Comparison of ENCODE assay signal across 8 cellular contexts in the genomic region with DNA sequence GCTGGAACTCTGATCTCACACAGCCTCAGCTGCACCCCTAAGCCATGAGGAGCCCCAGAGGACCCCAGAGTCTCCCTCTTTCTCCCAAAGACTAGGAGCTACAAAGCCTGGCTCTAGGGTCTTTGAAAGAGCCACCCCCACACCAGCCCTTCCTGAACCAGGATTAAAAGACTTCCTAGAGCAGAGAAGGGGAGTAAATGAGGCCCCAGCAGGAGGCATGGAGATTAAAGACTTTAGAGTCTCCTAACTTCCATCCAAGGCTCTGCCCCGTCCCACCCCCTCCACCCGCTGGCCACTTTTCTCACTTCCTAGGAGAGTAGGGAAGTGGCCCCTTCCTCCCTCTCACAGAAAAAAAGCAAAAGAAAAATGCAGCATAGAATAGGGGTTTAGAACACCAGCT. TPM values are rescaled to one million over a fixed set of nuclear protein-coding genes. Genes with fewer than 3 reads are reported as not detected.
DNase-seq lines count a peak whose midpoint lies in the region; ATAC-seq, FAIRE-seq and TF ChIP-seq lines count a peak whose summit lies in the region.

No MANE protein-coding gene starts in this region.

- DNase-seq in cardiac muscle cell (ENCODE audit: low read depth in 1 of 2, low spot score in 1 of 2): no peak
- no peak for DNase-seq in left ventricle myocardium superior
- DNase-seq in astrocyte of the cerebellum (ENCODE audit: low read depth): no peak
- DNase-seq in lung (ENCODE audit: low spot score): no peak
- DNase-seq in upper lobe of left lung: no peak
- no peak for DNase-seq in frontal cortex (ENCODE audit: low spot score in 2 of 2)

- no peak for TF ChIP-seq CTCF in cardiac muscle cell (IDR thresholded peaks at IDR 0.05; ENCODE audit: low read depth, low read length)
- TF ChIP-seq CTCF in astrocyte of the cerebellum (IDR thresholded peaks at IDR 0.05; ENCODE audit: low read depth, low read length, missing control alignments): no peak
- no peak for TF ChIP-seq CTCF in lung (IDR thresholded peaks at IDR 0.05; ENCODE audit: control extremely low read depth, extremely low read depth)
- no peak for TF ChIP-seq CTCF in upper lobe of left lung (IDR thresholded peaks at IDR 0.05)

- WGBS in lung, 2 donors: 14 to 19% methylated on average over 2 of the region's 2 CpGs
- WGBS in upper lobe of left lung, 2 donors: 15 to 48% methylated on average over 2 of the region's 2 CpGs

- peaks cover 7% of the 10 kb centered on the region for H3K4me1 ChIP-seq in cardiac muscle cell (ENCODE audit: low read depth)
- peaks cover 0 to 12% of the 10 kb centered on the region in 2 donors for H3K4me1 ChIP-seq in lung (ENCODE audit: control insufficient read depth in 2 of 2, insufficient read depth in 2 of 2, low read length in 2 of 2)
- H3K4me1 ChIP-seq in upper lobe of left lung: peaks cover 25 to 59% (median 46%) of the 10 kb centered on the region in 4 donors

- no peak for TF ChIP-seq POLR2A in upper lobe of left lung (IDR thresholded peaks at IDR 0.05)

- intact Hi-C loops in left ventricle myocardium superior (cut with micrococcal nuclease): no loop called here

- no peak for ATAC-seq in left ventricle myocardium superior
- ATAC-seq in lung (ENCODE audit: insufficient read depth, low FRiP score): no peak
- no peak for ATAC-seq in upper lobe of left lung (ENCODE audit: low FRiP score in 2 of 2)
- no peak for ATAC-seq in HG02759 (IDR thresholded peaks at IDR 0.05; ENCODE audit: unreplicated experiment)
- no peak for ATAC-seq in HG03439 (IDR thresholded peaks at IDR 0.05; ENCODE audit: unreplicated experiment)

- no peak overlapping the region for H3K27ac ChIP-seq in cardiac muscle cell
- H3K27ac ChIP-seq in lung (ENCODE audit: low read depth in 1 of 2, low read length in 1 of 2): peak overlapping the region in 1 of 2 donors; percentile 48
- peak overlapping the region; percentile 89 to 95 (median 93) for H3K27ac ChIP-seq in upper lobe of left lung

- H3K4me3 ChIP-seq in cardiac muscle cell (peak overlapping the region; percentile 97), astrocyte of the cerebellum (ENCODE audit: low read depth, low read length) (peak overlapping the region; percentile 68), lung (peak overlapping the region; percentile 74), upper lobe of left lung (peak overlapping the region; percentile 62 to 86 (median 78))

- TF ChIP-seq EP300 in upper lobe of left lung (IDR thresholded peaks at IDR 0.05): no peak

- no peaks in the 10 kb centered on the region for H3K27me3 ChIP-seq in cardiac muscle cell
- H3K27me3 ChIP-seq in lung (ENCODE audit: control insufficient read depth, insufficient read depth): no peaks in the 10 kb centered on the region
- peaks cover 0 to 3% (median 0%) of the 10 kb centered on the region in 4 donors for H3K27me3 ChIP-seq in upper lobe of left lung

- H3K36me3 ChIP-seq in cardiac muscle cell: no peaks in the 10 kb centered on the region
- H3K36me3 ChIP-seq in lung (ENCODE audit: control insufficient read depth in 2 of 2, insufficient read depth in 2 of 2, low read length in 2 of 2): no peaks in the 10 kb centered on the region
- peaks cover 0 to 2% (median 0%) of the 10 kb centered on the region in 4 donors for H3K36me3 ChIP-seq in upper lobe of left lung

- FAIRE-seq in frontal cortex (lab: Jason Lieb, UNC): no peak

- in situ Hi-C loops in astrocyte of the cerebellum (cut with HindIII; ENCODE audit: low sequenced_read_pairs): no loop called here

- no peaks in the 10 kb centered on the region for H3K9me3 ChIP-seq in cardiac muscle cell (ENCODE audit: low read depth)
- H3K9me3 ChIP-seq in lung (ENCODE audit: control insufficient read depth in 2 of 2, insufficient read depth in 1 of 2, low read length in 1 of 2): no peaks in the 10 kb centered on the region
- no peaks in the 10 kb centered on the region for H3K9me3 ChIP-seq in upper lobe of left lung

RNA-seq across cellular contexts. Expression of a gene that starts 1.7 kb away (rescaled TPM):
- total RNA-seq in cardiac muscle cell: 12.5 and 15.3 TPM in 2 replicates
- 4.5 and 7.4 TPM in 2 replicates for polyA plus RNA-seq in cardiac muscle cell
- 8.3 TPM for total RNA-seq in left ventricle myocardium superior
- total RNA-seq in lung: 10 to 100 TPM; 56.3 to 82.2 TPM
- polyA plus RNA-seq in lung: 100 to 1,000 TPM in 1 of 2 donors, 10 to 100 TPM in 1; 29.5 to 121 TPM
- total RNA-seq in upper lobe of left lung: 100 to 1,000 TPM in 2 of 6 donors, 10 to 100 TPM in 4; 42.8 to 177 (median 74.6) TPM
- 18.8 TPM for total RNA-seq in frontal cortex
